Comparison of ENCODE assay signal across 2 cellular contexts in genomic region chr7:101087334-101088068, GRCh38.
TF ChIP-seq lines count a peak whose summit lies in the region.

No MANE protein-coding gene starts in this region.

TF ChIP-seq in K562, 482 proteins besides CTCF, POLR2A, EP300 and RAD21 (continues in another document):
- TF ChIP-seq RFX7 (CRISPR knock-in tag; IDR thresholded peaks at IDR 0.05) (no peak), SMAD2 (IDR thresholded peaks at IDR 0.05; ENCODE audit: low read depth, low read length) (no peak), MCM7 (IDR thresholded peaks at IDR 0.05) (no peak), ZNF431 (CRISPR knock-in tag; IDR thresholded peaks at IDR 0.05) (no peak), ADNP (tag; IDR thresholded peaks at IDR 0.05) (no peak), POLR2G (IDR thresholded peaks at IDR 0.05; ENCODE audit: low read depth, low read length) (0 out of 2 replicates have a peak, but pooled peaks have one; percentile 53), MAFK (IDR thresholded peaks at IDR 0.05; ENCODE audit: low read length) (no peak), STAG1 (CRISPR knock-in tag; IDR thresholded peaks at IDR 0.05; ENCODE audit: borderline replicate concordance) (no peak), JUNB (CRISPR knock-in tag; conservative IDR thresholded peaks at IDR 0.05) (no peak), CBX3 (IDR thresholded peaks at IDR 0.05; ENCODE audit: borderline replicate concordance in 1 of 2, low read length in 2 of 2) (no peak)
- TF ChIP-seq, protein P1, sequence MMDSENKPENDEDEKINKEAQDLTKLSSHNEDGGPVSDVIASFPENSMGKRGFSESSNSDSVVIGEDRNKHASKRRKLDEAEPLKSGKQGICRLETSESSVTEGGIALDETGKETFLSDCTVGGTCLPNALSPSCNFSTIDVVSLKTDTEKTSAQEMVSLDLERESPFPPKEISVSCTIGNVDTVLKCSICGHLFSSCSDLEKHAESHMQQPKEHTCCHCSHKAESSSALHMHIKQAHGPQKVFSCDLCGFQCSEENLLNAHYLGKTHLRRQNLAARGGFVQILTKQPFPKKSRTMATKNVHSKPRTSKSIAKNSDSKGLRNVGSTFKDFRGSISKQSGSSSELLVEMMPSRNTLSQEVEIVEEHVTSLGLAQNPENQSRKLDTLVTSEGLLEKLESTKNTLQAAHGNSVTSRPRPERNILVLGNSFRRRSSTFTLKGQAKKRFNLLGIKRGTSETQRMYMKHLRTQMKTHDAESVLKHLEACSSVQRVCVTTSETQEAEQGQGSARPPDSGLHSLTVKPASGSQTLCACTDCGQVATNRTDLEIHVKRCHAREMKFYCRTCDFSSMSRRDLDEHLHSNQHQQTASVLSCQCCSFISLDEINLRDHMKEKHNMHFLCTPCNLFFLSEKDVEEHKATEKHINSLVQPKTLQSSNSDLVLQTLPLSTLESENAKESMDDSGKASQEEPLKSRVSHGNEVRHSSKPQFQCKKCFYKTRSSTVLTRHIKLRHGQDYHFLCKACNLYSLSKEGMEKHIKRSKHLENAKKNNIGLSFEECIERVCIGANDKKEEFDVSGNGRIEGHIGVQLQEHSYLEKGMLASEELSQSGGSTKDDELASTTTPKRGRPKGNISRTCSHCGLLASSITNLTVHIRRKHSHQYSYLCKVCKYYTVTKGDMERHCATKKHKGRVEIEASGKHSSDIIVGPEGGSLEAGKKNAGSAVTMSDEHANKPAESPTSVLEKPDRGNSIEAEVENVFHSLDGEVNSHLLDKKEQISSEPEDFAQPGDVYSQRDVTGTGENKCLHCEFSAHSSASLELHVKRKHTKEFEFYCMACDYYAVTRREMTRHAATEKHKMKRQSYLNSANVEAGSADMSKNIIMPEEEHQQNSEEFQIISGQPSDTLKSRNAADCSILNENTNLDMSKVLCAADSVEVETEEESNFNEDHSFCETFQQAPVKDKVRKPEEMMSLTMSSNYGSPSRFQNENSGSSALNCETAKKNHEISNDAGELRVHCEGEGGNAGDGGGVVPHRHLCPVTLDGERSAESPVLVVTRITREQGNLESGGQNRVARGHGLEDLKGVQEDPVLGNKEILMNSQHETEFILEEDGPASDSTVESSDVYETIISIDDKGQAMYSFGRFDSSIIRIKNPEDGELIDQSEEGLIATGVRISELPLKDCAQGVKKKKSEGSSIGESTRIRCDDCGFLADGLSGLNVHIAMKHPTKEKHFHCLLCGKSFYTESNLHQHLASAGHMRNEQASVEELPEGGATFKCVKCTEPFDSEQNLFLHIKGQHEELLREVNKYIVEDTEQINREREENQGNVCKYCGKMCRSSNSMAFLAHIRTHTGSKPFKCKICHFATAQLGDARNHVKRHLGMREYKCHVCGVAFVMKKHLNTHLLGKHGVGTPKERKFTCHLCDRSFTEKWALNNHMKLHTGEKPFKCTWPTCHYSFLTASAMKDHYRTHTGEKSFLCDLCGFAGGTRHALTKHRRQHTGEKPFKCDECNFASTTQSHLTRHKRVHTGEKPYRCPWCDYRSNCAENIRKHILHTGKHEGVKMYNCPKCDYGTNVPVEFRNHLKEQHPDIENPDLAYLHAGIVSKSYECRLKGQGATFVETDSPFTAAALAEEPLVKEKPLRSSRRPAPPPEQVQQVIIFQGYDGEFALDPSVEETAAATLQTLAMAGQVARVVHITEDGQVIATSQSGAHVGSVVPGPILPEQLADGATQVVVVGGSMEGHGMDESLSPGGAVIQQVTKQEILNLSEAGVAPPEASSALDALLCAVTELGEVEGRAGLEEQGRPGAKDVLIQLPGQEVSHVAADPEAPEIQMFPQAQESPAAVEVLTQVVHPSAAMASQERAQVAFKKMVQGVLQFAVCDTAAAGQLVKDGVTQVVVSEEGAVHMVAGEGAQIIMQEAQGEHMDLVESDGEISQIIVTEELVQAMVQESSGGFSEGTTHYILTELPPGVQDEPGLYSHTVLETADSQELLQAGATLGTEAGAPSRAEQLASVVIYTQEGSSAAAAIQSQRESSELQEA (IDR thresholded peaks at IDR 0.05; ENCODE audit: low read depth): no peak
- TF ChIP-seq, protein P2, sequence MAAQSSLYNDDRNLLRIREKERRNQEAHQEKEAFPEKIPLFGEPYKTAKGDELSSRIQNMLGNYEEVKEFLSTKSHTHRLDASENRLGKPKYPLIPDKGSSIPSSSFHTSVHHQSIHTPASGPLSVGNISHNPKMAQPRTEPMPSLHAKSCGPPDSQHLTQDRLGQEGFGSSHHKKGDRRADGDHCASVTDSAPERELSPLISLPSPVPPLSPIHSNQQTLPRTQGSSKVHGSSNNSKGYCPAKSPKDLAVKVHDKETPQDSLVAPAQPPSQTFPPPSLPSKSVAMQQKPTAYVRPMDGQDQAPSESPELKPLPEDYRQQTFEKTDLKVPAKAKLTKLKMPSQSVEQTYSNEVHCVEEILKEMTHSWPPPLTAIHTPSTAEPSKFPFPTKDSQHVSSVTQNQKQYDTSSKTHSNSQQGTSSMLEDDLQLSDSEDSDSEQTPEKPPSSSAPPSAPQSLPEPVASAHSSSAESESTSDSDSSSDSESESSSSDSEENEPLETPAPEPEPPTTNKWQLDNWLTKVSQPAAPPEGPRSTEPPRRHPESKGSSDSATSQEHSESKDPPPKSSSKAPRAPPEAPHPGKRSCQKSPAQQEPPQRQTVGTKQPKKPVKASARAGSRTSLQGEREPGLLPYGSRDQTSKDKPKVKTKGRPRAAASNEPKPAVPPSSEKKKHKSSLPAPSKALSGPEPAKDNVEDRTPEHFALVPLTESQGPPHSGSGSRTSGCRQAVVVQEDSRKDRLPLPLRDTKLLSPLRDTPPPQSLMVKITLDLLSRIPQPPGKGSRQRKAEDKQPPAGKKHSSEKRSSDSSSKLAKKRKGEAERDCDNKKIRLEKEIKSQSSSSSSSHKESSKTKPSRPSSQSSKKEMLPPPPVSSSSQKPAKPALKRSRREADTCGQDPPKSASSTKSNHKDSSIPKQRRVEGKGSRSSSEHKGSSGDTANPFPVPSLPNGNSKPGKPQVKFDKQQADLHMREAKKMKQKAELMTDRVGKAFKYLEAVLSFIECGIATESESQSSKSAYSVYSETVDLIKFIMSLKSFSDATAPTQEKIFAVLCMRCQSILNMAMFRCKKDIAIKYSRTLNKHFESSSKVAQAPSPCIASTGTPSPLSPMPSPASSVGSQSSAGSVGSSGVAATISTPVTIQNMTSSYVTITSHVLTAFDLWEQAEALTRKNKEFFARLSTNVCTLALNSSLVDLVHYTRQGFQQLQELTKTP (IDR thresholded peaks at IDR 0.05; ENCODE audit: low read depth in 1 of 2, partially characterized antibody in 2 of 2): no peak

TF ChIP-seq in SK-N-SH treated with all-trans-retinoic acid at 6 μM for 48 hours, 23 proteins besides CTCF, POLR2A, EP300 and RAD21:
- TF ChIP-seq, protein P3, sequence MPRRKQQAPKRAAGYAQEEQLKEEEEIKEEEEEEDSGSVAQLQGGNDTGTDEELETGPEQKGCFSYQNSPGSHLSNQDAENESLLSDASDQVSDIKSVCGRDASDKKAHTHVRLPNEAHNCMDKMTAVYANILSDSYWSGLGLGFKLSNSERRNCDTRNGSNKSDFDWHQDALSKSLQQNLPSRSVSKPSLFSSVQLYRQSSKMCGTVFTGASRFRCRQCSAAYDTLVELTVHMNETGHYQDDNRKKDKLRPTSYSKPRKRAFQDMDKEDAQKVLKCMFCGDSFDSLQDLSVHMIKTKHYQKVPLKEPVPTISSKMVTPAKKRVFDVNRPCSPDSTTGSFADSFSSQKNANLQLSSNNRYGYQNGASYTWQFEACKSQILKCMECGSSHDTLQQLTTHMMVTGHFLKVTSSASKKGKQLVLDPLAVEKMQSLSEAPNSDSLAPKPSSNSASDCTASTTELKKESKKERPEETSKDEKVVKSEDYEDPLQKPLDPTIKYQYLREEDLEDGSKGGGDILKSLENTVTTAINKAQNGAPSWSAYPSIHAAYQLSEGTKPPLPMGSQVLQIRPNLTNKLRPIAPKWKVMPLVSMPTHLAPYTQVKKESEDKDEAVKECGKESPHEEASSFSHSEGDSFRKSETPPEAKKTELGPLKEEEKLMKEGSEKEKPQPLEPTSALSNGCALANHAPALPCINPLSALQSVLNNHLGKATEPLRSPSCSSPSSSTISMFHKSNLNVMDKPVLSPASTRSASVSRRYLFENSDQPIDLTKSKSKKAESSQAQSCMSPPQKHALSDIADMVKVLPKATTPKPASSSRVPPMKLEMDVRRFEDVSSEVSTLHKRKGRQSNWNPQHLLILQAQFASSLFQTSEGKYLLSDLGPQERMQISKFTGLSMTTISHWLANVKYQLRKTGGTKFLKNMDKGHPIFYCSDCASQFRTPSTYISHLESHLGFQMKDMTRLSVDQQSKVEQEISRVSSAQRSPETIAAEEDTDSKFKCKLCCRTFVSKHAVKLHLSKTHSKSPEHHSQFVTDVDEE (CRISPR knock-in tag; IDR thresholded peaks at IDR 0.05): no peak
- TF ChIP-seq CSDC2 (CRISPR knock-in tag; IDR thresholded peaks at IDR 0.05): no peak
- TF ChIP-seq TOX (CRISPR knock-in tag; IDR thresholded peaks at IDR 0.05; ENCODE audit: borderline replicate concordance): no peak
- TF ChIP-seq ARNTL (CRISPR knock-in tag; IDR thresholded peaks at IDR 0.05; ENCODE audit: borderline replicate concordance, low read depth): no peak
- no peak for TF ChIP-seq ZNF8 (CRISPR knock-in tag; IDR thresholded peaks at IDR 0.05)
- TF ChIP-seq ZNF70 (CRISPR knock-in tag; IDR thresholded peaks at IDR 0.05): no peak
- no peak for TF ChIP-seq ESRRG (CRISPR knock-in tag; IDR thresholded peaks at IDR 0.05)
- no peak for TF ChIP-seq BACH2 (CRISPR knock-in tag; IDR thresholded peaks at IDR 0.05; ENCODE audit: borderline replicate concordance)
- TF ChIP-seq ZFP3 (CRISPR knock-in tag; IDR thresholded peaks at IDR 0.05): no peak
- TF ChIP-seq PATZ1 (CRISPR knock-in tag; IDR thresholded peaks at IDR 0.05; ENCODE audit: borderline replicate concordance): no peak
- no peak for TF ChIP-seq POU6F1 (CRISPR knock-in tag; IDR thresholded peaks at IDR 0.05; ENCODE audit: borderline replicate concordance, low read depth)
- no peak for TF ChIP-seq OSR1 (CRISPR knock-in tag; IDR thresholded peaks at IDR 0.05)
- TF ChIP-seq ISL1 (CRISPR knock-in tag; IDR thresholded peaks at IDR 0.05): no peak
- TF ChIP-seq ZFP30 (CRISPR knock-in tag; IDR thresholded peaks at IDR 0.05): no peak
- TF ChIP-seq ZC3H10 (CRISPR knock-in tag; IDR thresholded peaks at IDR 0.05): no peak
- TF ChIP-seq CSRNP3 (CRISPR knock-in tag; IDR thresholded peaks at IDR 0.05): no peak
- no peak for TF ChIP-seq SNAI2 (CRISPR knock-in tag; IDR thresholded peaks at IDR 0.05)
- no peak for TF ChIP-seq GLIS3 (CRISPR knock-in tag; IDR thresholded peaks at IDR 0.05)
